ENCODE assay signal across 8 cellular contexts in the genomic region with DNA sequence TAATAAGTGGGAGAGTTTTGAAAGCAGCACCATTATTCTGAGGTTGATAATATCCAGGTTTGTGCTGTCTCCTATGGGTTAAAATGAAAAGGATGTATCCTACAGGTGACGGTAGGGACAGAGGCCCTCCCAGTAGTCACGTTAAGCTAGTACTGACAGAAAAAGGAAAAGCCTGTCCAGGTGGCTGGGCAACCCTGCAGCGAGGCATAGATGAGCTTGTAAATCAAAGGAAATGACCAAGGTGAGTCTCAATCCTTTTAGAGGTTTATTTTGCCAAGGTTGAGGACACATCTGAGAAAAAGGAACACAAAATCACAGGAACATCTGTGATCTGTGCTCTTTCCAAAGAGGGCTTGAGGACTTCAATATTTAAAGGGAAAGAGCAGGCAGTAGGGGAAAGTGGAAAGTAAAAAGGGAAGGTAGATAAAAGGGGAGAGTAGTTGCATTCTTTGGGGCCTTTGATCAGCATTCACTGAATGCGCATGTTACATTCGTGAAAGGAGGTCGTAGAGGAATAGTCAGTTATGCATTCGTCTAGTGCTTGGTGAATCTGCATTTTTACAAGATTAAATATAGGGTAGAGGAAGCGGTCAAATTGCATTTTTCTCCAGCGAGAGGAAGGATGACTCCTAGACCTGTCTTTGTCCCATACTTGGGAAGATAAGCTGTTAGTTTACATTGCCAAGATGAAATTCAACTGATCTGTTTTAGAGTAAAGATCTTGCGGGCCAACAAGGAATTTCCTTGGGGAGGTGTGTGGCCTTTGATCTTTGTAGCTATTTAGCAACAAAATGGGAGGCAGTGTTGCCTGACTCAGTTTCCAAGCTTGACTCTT. TPM values are rescaled to one million over a fixed set of nuclear protein-coding genes. Genes with fewer than 3 reads are reported as not detected.
DNase-seq lines count a peak whose midpoint lies in the region; ATAC-seq, FAIRE-seq and TF ChIP-seq lines count a peak whose summit lies in the region.

No MANE protein-coding gene starts in this region.

- CTCF ChIA-PET in PC-3 (lab: Charles Lee), result no interaction called here
- CTCF ChIA-PET in endothelial cell of umbilical vein (lab: Charles Lee), result interaction anchor here (0.6 to 3.2 kb wide), 6 partner anchors 11 to 366 kb away, joined by 3 to 28 read pairs (median 4); a partner anchor contains a TSS

- H3K27me3 ChIP-seq in DOHH2 (ENCODE audit: control insufficient read depth, low read length) (peaks cover 2% of the 10 kb centered on the region; the same call in 1 of the 2 replicates), PC-3 (ENCODE audit: low read length) (no peaks in the 10 kb centered on the region), endothelial cell of umbilical vein (ENCODE audit: control insufficient read depth in 2 of 2, insufficient read depth in 2 of 2, low read length in 2 of 2) (peaks cover 2% of the 10 kb centered on the region in 2 experiments), parathyroid adenoma (ENCODE audit: control insufficient read depth, insufficient read depth, low read length) (no peaks in the 10 kb centered on the region)

- peak overlapping the region; percentile 93 for H3K4me2 ChIP-seq in DOHH2 (ENCODE audit: low read length)
- peak overlapping the region; percentile 82 for H3K4me2 ChIP-seq in PC-3 (ENCODE audit: low read length)
- H3K4me2 ChIP-seq in endothelial cell of umbilical vein (ENCODE audit: insufficient read depth, low read length), result peak overlapping the region; percentile 99
- peak overlapping the region; percentile 85 for H3K4me2 ChIP-seq in parathyroid adenoma (ENCODE audit: low read length)

- H3K9me2 ChIP-seq in DOHH2 (replicated peaks; ENCODE audit: control insufficient read depth, low read length) (no peaks in the 10 kb centered on the region), PC-3 (replicated peaks; ENCODE audit: low read length) (no peaks in the 10 kb centered on the region)

- BruUV-seq in PC-3 (replicated peaks; lab: Mats Ljungman, UMichigan), result no TSS peak
- BruUV-seq in endothelial cell of umbilical vein (replicated peaks; lab: Mats Ljungman, UMichigan), result no TSS peak

- peaks cover 44% of the 10 kb centered on the region for H3K79me2 ChIP-seq in DOHH2 (ENCODE audit: control insufficient read depth, low read length)
- H3K79me2 ChIP-seq in PC-3 (ENCODE audit: low read length), result peaks cover 46% of the 10 kb centered on the region
- peaks cover 43% of the 10 kb centered on the region for H3K79me2 ChIP-seq in endothelial cell of umbilical vein (ENCODE audit: control insufficient read depth, insufficient read depth, low read length)
- peaks cover 6% of the 10 kb centered on the region for H3K79me2 ChIP-seq in parathyroid adenoma

- no peak overlapping the region for H3K9ac ChIP-seq in PC-3 (ENCODE audit: low read length)
- peak overlapping the region; percentile 98 for H3K9ac ChIP-seq in endothelial cell of umbilical vein (replicated peaks; ENCODE audit: extremely low read depth, insufficient read depth, low read length)
- H3K9ac ChIP-seq in parathyroid adenoma, result no peak overlapping the region

- H3K27ac ChIP-seq in DOHH2 (ENCODE audit: low read depth, low read length) (no peak overlapping the region), PC-3 (ENCODE audit: low read length) (no peak overlapping the region), endothelial cell of umbilical vein (ENCODE audit: insufficient read depth, low read depth, low read length) (peak overlapping the region; percentile 99), parathyroid adenoma (peak overlapping the region; percentile 90)

- H3K36me3 ChIP-seq in DOHH2 (ENCODE audit: control insufficient read depth, low read length) (peaks cover 29% of the 10 kb centered on the region), PC-3 (ENCODE audit: low read depth, low read length) (peaks cover 3% of the 10 kb centered on the region), endothelial cell of umbilical vein (ENCODE audit: control insufficient read depth in 2 of 2, extremely low read depth in 1 of 2, insufficient read depth in 2 of 2, low read length in 2 of 2) (peaks cover 3 to 6% of the 10 kb centered on the region in 2 experiments), parathyroid adenoma (ENCODE audit: control insufficient read depth, insufficient read depth, low read length) (no peaks in the 10 kb centered on the region)

- POLR2A ChIA-PET in PC-3 (lab: Charles Lee; ENCODE audit: unreplicated experiment) (interaction anchor here (0.6 to 0.7 kb wide), 2 partner anchors 83 to 396 kb away, joined by 3 to 5 read pairs; no protein-coding TSS in a partner anchor), endothelial cell of umbilical vein (lab: Charles Lee) (no interaction called here)

- TF ChIP-seq CTCF in DOHH2 (IDR thresholded peaks at IDR 0.05; ENCODE audit: low read depth, low read length, poor library complexity, severe bottlenecking) (no peak), PC-3 (conservative IDR thresholded peaks at IDR 0.05; ENCODE audit: low read depth, low read length) (no peak), endothelial cell of umbilical vein (IDR thresholded peaks at IDR 0.05; ENCODE audit: extremely low read depth in 1 of 2, insufficient read depth in 1 of 2, low read depth in 1 of 2, low read length in 2 of 2) (no peak), parathyroid adenoma (IDR thresholded peaks at IDR 0.05) (no peak)

- H3K9me3 ChIP-seq in DOHH2 (ENCODE audit: control insufficient read depth, insufficient read depth, low read length), result no peaks in the 10 kb centered on the region
- H3K9me3 ChIP-seq in PC-3 (ENCODE audit: low read length), result no peaks in the 10 kb centered on the region
- no peaks in the 10 kb centered on the region for H3K9me3 ChIP-seq in endothelial cell of umbilical vein (replicated peaks; ENCODE audit: control insufficient read depth, insufficient read depth, low read length)
- H3K9me3 ChIP-seq in parathyroid adenoma (ENCODE audit: control insufficient read depth, low read length), result no peaks in the 10 kb centered on the region

- H3F3A ChIP-seq in DOHH2 (ENCODE audit: control insufficient read depth, insufficient read depth) (no peaks in the 10 kb centered on the region), PC-3 (ENCODE audit: low read length, unreplicated experiment) (no peaks in the 10 kb centered on the region)

- peaks cover 24% of the 10 kb centered on the region for H3K4me1 ChIP-seq in DOHH2 (ENCODE audit: control insufficient read depth, low read length)
- peaks cover 19% of the 10 kb centered on the region for H3K4me1 ChIP-seq in PC-3 (ENCODE audit: insufficient read depth, low read length)
- peaks cover 35% of the 10 kb centered on the region for H3K4me1 ChIP-seq in endothelial cell of umbilical vein (ENCODE audit: control insufficient read depth, extremely low read depth, insufficient read depth, low read length)
- H3K4me1 ChIP-seq in parathyroid adenoma, result peaks cover 20% of the 10 kb centered on the region

- intact Hi-C loops in PC-3 (cut with micrococcal nuclease), result no loop called here
- intact Hi-C loops in endothelial cell of umbilical vein (cut with micrococcal nuclease), result loop anchor here (2.0 kb wide), 1 partner anchor 209 kb away; no protein-coding TSS in a partner anchor

- H4K20me1 ChIP-seq in DOHH2 (ENCODE audit: control insufficient read depth, insufficient read depth, low read depth, low read length) (0 out of 2 replicates have a peak, but pooled peaks cover 3% of the 10 kb centered on the region), PC-3 (ENCODE audit: low read length) (no peaks in the 10 kb centered on the region), endothelial cell of umbilical vein (replicated peaks; ENCODE audit: control insufficient read depth, extremely low read depth, insufficient read depth, low read length) (no peaks in the 10 kb centered on the region)

- H3K9me1 ChIP-seq in endothelial cell of umbilical vein (replicated peaks; ENCODE audit: control insufficient read depth, extremely low read depth, insufficient read depth, low read length), result no peaks in the 10 kb centered on the region

- no peak for TF ChIP-seq POLR2A in endothelial cell of umbilical vein (IDR thresholded peaks at IDR 0.05; ENCODE audit: low read depth, low read length)

- dilution Hi-C loops in endothelial cell of umbilical vein (cut with MboI; ENCODE audit: extremely low pct_ligation_motif_present, low sequenced_read_pairs), result no loop called here

- no peak for FAIRE-seq in endothelial cell of umbilical vein (lab: Jason Lieb, UNC)

- no peak for ATAC-seq in PC-3
- ATAC-seq in GM18517 (IDR thresholded peaks at IDR 0.05; ENCODE audit: unreplicated experiment), result no peak
- ATAC-seq in GM18870 (IDR thresholded peaks at IDR 0.05; ENCODE audit: unreplicated experiment), result no peak
- no peak for ATAC-seq in HG02884 (IDR thresholded peaks at IDR 0.05; ENCODE audit: unreplicated experiment)

- DNase-seq in PC-3 (no peak), endothelial cell of umbilical vein (ENCODE audit: low read depth, low spot score) (no peak), D341Med (ENCODE audit: low spot score) (no peak)

- H3K4me3 ChIP-seq in DOHH2 (ENCODE audit: low read length), result peak overlapping the region; percentile 95
- H3K4me3 ChIP-seq in PC-3 (ENCODE audit: low read length), result peak overlapping the region; percentile 81; the same call in 1 of the 2 replicates
- H3K4me3 ChIP-seq in endothelial cell of umbilical vein (replicated peaks in 1 of 3; ENCODE audit: insufficient read depth in 1 of 3, low read depth in 1 of 3, low read length in 3 of 3), result peak overlapping the region in 1 of 3 experiments; percentile 82
- H3K4me3 ChIP-seq in parathyroid adenoma (ENCODE audit: low read depth, low read length), result peak overlapping the region; percentile 83

- H2AFZ ChIP-seq in PC-3 (ENCODE audit: low read length) (peak overlapping the region; percentile 91), endothelial cell of umbilical vein (ENCODE audit: low read depth, low read length) (peak overlapping the region; percentile 86), parathyroid adenoma (peak overlapping the region; percentile 98)

RNA-seq across cellular contexts. Expression of a gene that starts 0.9 kb away (rescaled TPM):
- total RNA-seq in PC-3 (2014; rRNA removed) (38.2 and 46.0 TPM in 2 replicates), endothelial cell of umbilical vein (195 and 211 TPM in 2 replicates)
- polyA plus RNA-seq in endothelial cell of umbilical vein, result 85.6 and 124 TPM in 2 replicates
- polyA plus RNA-seq in endothelial cell of umbilical vein (2011; cell fraction: cytosol; rRNA removed), result 156 and 164 TPM in 2 replicates
- polyA plus RNA-seq in endothelial cell of umbilical vein (2011; cell fraction: nucleus; rRNA removed), result 64.9 and 85.2 TPM in 2 replicates
- 290 and 303 TPM in 2 replicates for polyA plus RNA-seq in endothelial cell of umbilical vein (2012)
- polyA minus RNA-seq in endothelial cell of umbilical vein, result 33.9 and 46.7 TPM in 2 replicates
- polyA minus RNA-seq in endothelial cell of umbilical vein (2011; cell fraction: cytosol; rRNA and poly(A)+ RNA removed), result 55.1 TPM
- polyA minus RNA-seq in endothelial cell of umbilical vein (2011; cell fraction: nucleus; rRNA and poly(A)+ RNA removed), result 25.7 and 36.3 TPM in 2 replicates

RNA-seq across cellular contexts. Expression of a gene that starts 15.2 kb away (rescaled TPM):
- total RNA-seq in PC-3 (2014; rRNA removed) (8.1 and 13.8 TPM in 2 replicates), endothelial cell of umbilical vein (0.84 and 0.95 TPM in 2 replicates)
- polyA plus RNA-seq in endothelial cell of umbilical vein, result 1.4 TPM in 2 replicates
- polyA plus RNA-seq in endothelial cell of umbilical vein (2011; cell fraction: cytosol; rRNA removed), result 0.87 and 1.1 TPM in 2 replicates
- 0.73 and 0.83 TPM in 2 replicates for polyA plus RNA-seq in endothelial cell of umbilical vein (2011; cell fraction: nucleus; rRNA removed)
- 1.2 and 2.4 TPM in 2 replicates for polyA plus RNA-seq in endothelial cell of umbilical vein (2012)
- 0.19 and 0.87 TPM in 2 replicates for polyA minus RNA-seq in endothelial cell of umbilical vein
- 1.4 TPM for polyA minus RNA-seq in endothelial cell of umbilical vein (2011; cell fraction: cytosol; rRNA and poly(A)+ RNA removed)
- 1.8 and 2.8 TPM in 2 replicates for polyA minus RNA-seq in endothelial cell of umbilical vein (2011; cell fraction: nucleus; rRNA and poly(A)+ RNA removed)

RNA-seq across cellular contexts. Expression of a gene that starts 21.6 kb away (rescaled TPM):
- total RNA-seq in PC-3 (2014; rRNA removed) (0.17 and 0.44 TPM in 2 replicates), endothelial cell of umbilical vein (not detected in 2 replicates)
- 0.03 and 0.04 TPM in 2 replicates for polyA plus RNA-seq in endothelial cell of umbilical vein
- 0.06 TPM in 2 replicates for polyA plus RNA-seq in endothelial cell of umbilical vein (2011; cell fraction: cytosol; rRNA removed)
- 0.07 and 0.22 TPM in 2 replicates for polyA plus RNA-seq in endothelial cell of umbilical vein (2011; cell fraction: nucleus; rRNA removed)
- polyA plus RNA-seq in endothelial cell of umbilical vein (2012), result 0.11 and 0.14 TPM in 2 replicates
- 0.21 TPM in 1 of 2 replicates, not detected in the other for polyA minus RNA-seq in endothelial cell of umbilical vein
- polyA minus RNA-seq in endothelial cell of umbilical vein (2011; cell fraction: cytosol; rRNA and poly(A)+ RNA removed), result 0.31 TPM
- not detected in 2 replicates for polyA minus RNA-seq in endothelial cell of umbilical vein (2011; cell fraction: nucleus; rRNA and poly(A)+ RNA removed)

Comparison
In these comparisons a context has a peak if more than half of its experiments do, and no peak if none do; other contexts are left out.
1. H3K27ac ChIP-seq: peak in endothelial cell of umbilical vein (single experiment) and parathyroid adenoma (single experiment); none in DOHH2 (single experiment) and PC-3 (single experiment).
2. Peak in every context shown above with its lines, with median percentiles within 50 percentile points of each other: H3K4me2 ChIP-seq and H2AFZ ChIP-seq.